ENCODE assay signal across 14 cellular contexts in the genomic region with DNA sequence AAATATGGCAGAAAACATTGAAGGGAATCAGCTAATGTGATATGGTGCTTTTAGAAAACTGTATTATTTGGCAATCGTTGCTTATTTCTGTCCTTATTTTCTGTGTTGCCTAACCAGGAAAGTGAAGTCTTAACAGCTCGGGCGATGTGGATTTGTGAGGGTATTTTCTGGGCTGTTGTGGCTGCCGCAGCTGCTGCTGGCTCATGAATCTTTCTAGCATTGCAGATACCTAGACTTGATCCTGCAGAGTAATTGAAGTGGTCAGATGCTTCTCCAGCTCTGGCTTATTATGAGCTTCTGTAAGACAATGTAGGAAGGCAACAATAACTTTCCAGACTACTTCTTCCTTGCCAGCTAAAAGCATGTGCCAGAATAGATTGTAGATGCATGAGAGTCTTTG.
A peak's percentile ranks its signal among the peaks of the same experiment; 100 is the strongest.
DNase-seq lines count a peak whose midpoint lies in the region; ATAC-seq and TF ChIP-seq lines count a peak whose summit lies in the region.
"Had no signal": no experiment of that assay in that cellular context is flagged by ENCODE, and none has a peak within 500 bp of the region (broad histone marks: within the 10 kb centered on the region; RNA-seq: fewer than 3 reads in every experiment).

No MANE protein-coding gene starts in this region.

- no peaks in the 10 kb centered on the region for H3K36me3 ChIP-seq in cardiac muscle cell
- no peaks in the 10 kb centered on the region for H3K36me3 ChIP-seq in heart right ventricle

- DNase-seq in cardiac muscle cell (ENCODE audit: low read depth in 1 of 2, low spot score in 1 of 2): peak in 1 of 2 donors; percentile 2
- no peak for DNase-seq in heart right ventricle
- DNase-seq in astrocyte of the hippocampus (ENCODE audit: low read depth, low spot score): peak; percentile 4
- DNase-seq in myocyte (ENCODE audit: low read depth): peak; percentile 11
- DNase-seq in posterior vena cava (ENCODE audit: low spot score): no peak
- no peak for DNase-seq in SHP77 (lab: John Stamatoyannopoulos, UW)
- DNase-seq in NCI-H1417 treated with DMSO at 0.1 percent for 48 hours (lab: John Stamatoyannopoulos, UW): no peak
- no peak for DNase-seq in NCI-H1092 treated with DMSO at 0.1 percent for 48 hours (lab: John Stamatoyannopoulos, UW)
- DNase-seq: C1 segment of cervical spinal cord; Calu3; CD4-positive, alpha-beta T cell; DMS 273 treated with DMSO at 0.1 percent for 48 hours; HCEC 1CT; HFFc6 had no signal

- TF ChIP-seq CTCF in cardiac muscle cell (IDR thresholded peaks at IDR 0.05; ENCODE audit: low read depth, low read length) (no peak), heart right ventricle (IDR thresholded peaks at IDR 0.05) (no peak)

- no peak for ATAC-seq in heart right ventricle

- H3K4me3 ChIP-seq in cardiac muscle cell (no peak overlapping the region), heart right ventricle (no peak overlapping the region)

- WGBS in heart right ventricle, 2 donors: 52 to 74% methylated on average over 4 of the region's 4 CpGs

- H3K9me3 ChIP-seq in cardiac muscle cell (ENCODE audit: low read depth) (no peaks in the 10 kb centered on the region), heart right ventricle (peaks cover 0 to 9% (median 0%) of the 10 kb centered on the region in 11 donors)

- intact Hi-C loops in heart right ventricle (cut with DNase I): no loop called here
- intact Hi-C loops in posterior vena cava (cut with DNase I): no loop called here

- peaks cover 6% of the 10 kb centered on the region for H3K4me1 ChIP-seq in cardiac muscle cell (ENCODE audit: low read depth)
- H3K4me1 ChIP-seq in heart right ventricle: no peaks in the 10 kb centered on the region

- H3K27me3 ChIP-seq in cardiac muscle cell (no peaks in the 10 kb centered on the region), heart right ventricle (no peaks in the 10 kb centered on the region)

- H3K27ac ChIP-seq in cardiac muscle cell (peak overlapping the region; percentile 17), heart right ventricle (no peak overlapping the region)

Comparison
In these comparisons a context has a peak if more than half of its experiments do, and no peak if none do; other contexts are left out.
1. DNase-seq: peak in astrocyte of the hippocampus (single experiment) and myocyte (single experiment); none in heart right ventricle (0 of 2), posterior vena cava (single experiment), SHP77 (0 of 2), NCI-H1417 treated with DMSO at 0.1 percent for 48 hours (single experiment) and NCI-H1092 treated with DMSO at 0.1 percent for 48 hours (single experiment).